Comparison of ENCODE assay signal across 1 cellular context in genomic region chr3:123075359-123075758, GRCh38.
TF ChIP-seq lines count a peak whose summit lies in the region.

No MANE protein-coding gene starts in this region.

TF ChIP-seq in WTC11, 78 proteins besides CTCF, POLR2A, EP300 and RAD21 (continued from another document):
- TF ChIP-seq, protein P1, sequence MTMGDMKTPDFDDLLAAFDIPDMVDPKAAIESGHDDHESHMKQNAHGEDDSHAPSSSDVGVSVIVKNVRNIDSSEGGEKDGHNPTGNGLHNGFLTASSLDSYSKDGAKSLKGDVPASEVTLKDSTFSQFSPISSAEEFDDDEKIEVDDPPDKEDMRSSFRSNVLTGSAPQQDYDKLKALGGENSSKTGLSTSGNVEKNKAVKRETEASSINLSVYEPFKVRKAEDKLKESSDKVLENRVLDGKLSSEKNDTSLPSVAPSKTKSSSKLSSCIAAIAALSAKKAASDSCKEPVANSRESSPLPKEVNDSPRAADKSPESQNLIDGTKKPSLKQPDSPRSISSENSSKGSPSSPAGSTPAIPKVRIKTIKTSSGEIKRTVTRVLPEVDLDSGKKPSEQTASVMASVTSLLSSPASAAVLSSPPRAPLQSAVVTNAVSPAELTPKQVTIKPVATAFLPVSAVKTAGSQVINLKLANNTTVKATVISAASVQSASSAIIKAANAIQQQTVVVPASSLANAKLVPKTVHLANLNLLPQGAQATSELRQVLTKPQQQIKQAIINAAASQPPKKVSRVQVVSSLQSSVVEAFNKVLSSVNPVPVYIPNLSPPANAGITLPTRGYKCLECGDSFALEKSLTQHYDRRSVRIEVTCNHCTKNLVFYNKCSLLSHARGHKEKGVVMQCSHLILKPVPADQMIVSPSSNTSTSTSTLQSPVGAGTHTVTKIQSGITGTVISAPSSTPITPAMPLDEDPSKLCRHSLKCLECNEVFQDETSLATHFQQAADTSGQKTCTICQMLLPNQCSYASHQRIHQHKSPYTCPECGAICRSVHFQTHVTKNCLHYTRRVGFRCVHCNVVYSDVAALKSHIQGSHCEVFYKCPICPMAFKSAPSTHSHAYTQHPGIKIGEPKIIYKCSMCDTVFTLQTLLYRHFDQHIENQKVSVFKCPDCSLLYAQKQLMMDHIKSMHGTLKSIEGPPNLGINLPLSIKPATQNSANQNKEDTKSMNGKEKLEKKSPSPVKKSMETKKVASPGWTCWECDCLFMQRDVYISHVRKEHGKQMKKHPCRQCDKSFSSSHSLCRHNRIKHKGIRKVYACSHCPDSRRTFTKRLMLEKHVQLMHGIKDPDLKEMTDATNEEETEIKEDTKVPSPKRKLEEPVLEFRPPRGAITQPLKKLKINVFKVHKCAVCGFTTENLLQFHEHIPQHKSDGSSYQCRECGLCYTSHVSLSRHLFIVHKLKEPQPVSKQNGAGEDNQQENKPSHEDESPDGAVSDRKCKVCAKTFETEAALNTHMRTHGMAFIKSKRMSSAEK (CRISPR knock-in tag; IDR thresholded peaks at IDR 0.05; ENCODE audit: borderline replicate concordance): no peak
